ENCODE assay signal across 18 cellular contexts in genomic region chr5:10934789-10935355, GRCh38.
DNase-seq lines count a peak whose midpoint lies in the region; TF ChIP-seq lines count a peak whose summit lies in the region.
"Had no signal": no experiment of that assay in that cellular context is flagged by ENCODE, and none has a peak within 500 bp of the region (broad histone marks: within the 10 kb centered on the region; RNA-seq: fewer than 3 reads in every experiment).

No MANE protein-coding gene starts in this region.

- TF ChIP-seq CTCF in brain (conservative IDR thresholded peaks at IDR 0.05) (no peak), tibial nerve (IDR thresholded peaks at IDR 0.05) (no peak)

- no peak overlapping the region for H3K4me3 Mint-ChIP-seq in brain

- H3K4me1 ChIP-seq in tibial nerve = no peaks in the 10 kb centered on the region
- H3K4me1 ChIP-seq: SJCRH30 had no signal

- peaks cover 0 to 5% (median 0%) of the 10 kb centered on the region in 4 donors for H3K9me3 ChIP-seq in tibial nerve
- H3K9me3 ChIP-seq: SJCRH30 had no signal

- no peak overlapping the region for H3K27ac ChIP-seq in tibial nerve
- H3K27ac ChIP-seq: C4-2B, SJCRH30 had no signal

- H3K4me3 ChIP-seq in tibial nerve = no peak overlapping the region
- H3K4me3 ChIP-seq: SJCRH30 had no signal

- no peak for TF ChIP-seq POLR2A in tibial nerve (IDR thresholded peaks at IDR 0.05)

- WGBS in tibial nerve, 2 donors = 68 to 77% methylated on average over 6 of the region's 6 CpGs

- H3K27ac Mint-ChIP-seq in brain = peak overlapping the region in 3 of 5 experiments; percentile 7 to 69 (median 54)
- H3K27ac Mint-ChIP-seq: IgD-negative memory B cell had no signal

- peaks cover 25% of the 10 kb centered on the region for H3K4me1 Mint-ChIP-seq in brain
- H3K4me1 Mint-ChIP-seq: IgD-negative memory B cell had no signal

- H3K27me3 ChIP-seq in tibial nerve = no peaks in the 10 kb centered on the region
- H3K27me3 ChIP-seq: SJCRH30 had no signal

- peak; percentile 27 for DNase-seq in NCI-H1105 (lab: John Stamatoyannopoulos, UW)
- DNase-seq in NCI-H1930 (lab: John Stamatoyannopoulos, UW) = peak; percentile 22 to 43
- DNase-seq in NCI-H524 treated with DMSO at 0.1 percent for 48 hours (lab: John Stamatoyannopoulos, UW) = peak; percentile 72
- no peak for DNase-seq in NCI-H1436 treated with DMSO at 0.1 percent for 48 hours (lab: John Stamatoyannopoulos, UW)
- DNase-seq in tibial nerve (ENCODE audit: low spot score in 2 of 2) = no peak
- no peak for DNase-seq in DMS53 treated with DMSO at 0.1 percent for 48 hours (lab: John Stamatoyannopoulos, UW; ENCODE audit: unreplicated experiment)
- DNase-seq in retina = no peak
- DNase-seq: DMS153, EL, Kasumi-1, MM.1S, NCI-H1092 treated with DMSO at 0.1 percent for 48 hours, NCI-H526, SJCRH30, SW 1271 had no signal

- H3K9me3 Mint-ChIP-seq in brain = peaks cover under 1 to 11% (median 4%) of the 10 kb centered on the region in 5 experiments

- no peak for TF ChIP-seq EP300 in tibial nerve (IDR thresholded peaks at IDR 0.05)

- H3K36me3 ChIP-seq in tibial nerve = no peaks in the 10 kb centered on the region
- H3K36me3 ChIP-seq: SJCRH30 had no signal

- no peaks in the 10 kb centered on the region for H3K36me3 Mint-ChIP-seq in brain
- H3K36me3 Mint-ChIP-seq: IgD-negative memory B cell had no signal

- peaks cover 3% of the 10 kb centered on the region for H3K27me3 Mint-ChIP-seq in brain

Comparison
In these comparisons a context has a peak if more than half of its experiments do, and no peak if none do; other contexts are left out.
1. DNase-seq: peak in NCI-H1105 (single experiment), NCI-H1930 (2 of 2) and NCI-H524 treated with DMSO at 0.1 percent for 48 hours (single experiment); none in NCI-H1436 treated with DMSO at 0.1 percent for 48 hours (single experiment), tibial nerve (0 of 2), DMS53 treated with DMSO at 0.1 percent for 48 hours (single experiment) and retina (single experiment).